In genomic region chr5:118891252-118891651, GRCh38 we compare ENCODE assay signal across 14 cellular contexts.
DNase-seq lines count a peak whose midpoint lies in the region; ATAC-seq and TF ChIP-seq lines count a peak whose summit lies in the region.
"Had no signal": no experiment of that assay in that cellular context is flagged by ENCODE, and none has a peak within 500 bp of the region (broad histone marks: within the 10 kb centered on the region; RNA-seq: fewer than 3 reads in every experiment).

No MANE protein-coding gene starts in this region.

- H3K4me3 ChIP-seq in AG10803 (ENCODE audit: low read length), result no peak overlapping the region
- H3K4me3 ChIP-seq: esophagus squamous epithelium, GM23338, MG63, thyroid gland had no signal

- peak; percentile 43 for ATAC-seq in GM19351 (IDR thresholded peaks at IDR 0.05; ENCODE audit: unreplicated experiment)
- ATAC-seq in GM21515 (IDR thresholded peaks at IDR 0.05; ENCODE audit: unreplicated experiment), result no peak
- ATAC-seq: GM23338 had no signal

- DNase-seq in AG10803 (ENCODE audit: low read depth), result peak; percentile 50
- DNase-seq in NCI-H1417 (lab: John Stamatoyannopoulos, UW), result peak in 2 of 3 experiments; percentile 35 to 81
- DNase-seq in SHP77 (lab: John Stamatoyannopoulos, UW), result peak; percentile 22 to 53
- DNase-seq in UCSD-AML1 (lab: John Stamatoyannopoulos, UW; ENCODE audit: unreplicated experiment), result no peak
- no peak for DNase-seq in AG20443 (ENCODE audit: low spot score)
- no peak for DNase-seq in putamen (ENCODE audit: low spot score)
- DNase-seq: activated CD4-positive, alpha-beta memory T cell treated with anti-CD3 and anti-CD28 coated beads for 36 hours; esophagus squamous epithelium; MG63; SIG-M5; thyroid gland had no signal

- TF ChIP-seq CTCF in AG10803 (conservative IDR thresholded peaks at IDR 0.05; ENCODE audit: low read length), result no peak

Comparison
In these comparisons a context has a peak if more than half of its experiments do, and no peak if none do; other contexts are left out.
1. DNase-seq: peak in AG10803 (single experiment), NCI-H1417 (2 of 3) and SHP77 (2 of 2); none in UCSD-AML1 (single experiment), AG20443 (single experiment) and putamen (single experiment).